In the genomic region with DNA sequence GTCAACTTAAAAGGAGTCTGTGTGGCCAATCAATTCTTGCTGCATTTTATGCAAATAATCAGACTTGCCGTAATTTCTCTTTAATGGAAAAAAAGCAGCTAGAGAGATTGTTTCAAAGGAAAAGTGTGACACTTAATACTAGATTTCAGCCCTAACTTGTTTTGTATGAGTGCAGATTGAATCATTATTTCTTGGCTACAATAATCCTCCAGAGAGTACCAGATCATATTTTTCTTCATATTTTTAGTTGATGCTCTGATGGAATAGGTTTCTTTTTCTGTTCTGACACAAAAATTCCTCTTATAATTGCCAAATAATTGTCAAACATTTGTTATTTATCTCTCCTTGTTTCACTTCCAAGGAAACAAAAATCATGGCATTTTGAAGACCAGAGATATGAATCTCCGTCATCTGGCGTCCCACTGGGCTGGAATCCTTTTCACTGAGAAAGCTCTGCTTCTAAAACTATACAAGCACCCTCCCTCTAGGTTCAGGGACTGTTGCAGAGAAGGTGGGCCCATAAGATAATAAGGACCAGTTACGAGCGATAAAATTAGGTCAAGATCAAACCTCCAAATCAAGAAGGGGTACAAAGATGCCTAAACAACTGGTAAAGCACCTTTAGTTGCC, we compare ENCODE assay signal across 5 cellular contexts.
DNase-seq lines count a peak whose midpoint lies in the region; FAIRE-seq and TF ChIP-seq lines count a peak whose summit lies in the region.
"Not testable (repeated sequence)": the region's sequence is repeated elsewhere in the genome, so short reads cannot be mapped to it uniquely, and the experiment has no call there.

No MANE protein-coding gene starts in this region.

- intact Hi-C loops in kidney (cut with DNase I); tibial artery (cut with DNase I; ENCODE audit: low total_unique reads): not testable (repeated sequence)

- not testable (repeated sequence) for H3K4me3 Mint-ChIP-seq in nephron

- peak overlapping the region in 2 of 3 experiments; percentile 64 to 81 for H3K27ac Mint-ChIP-seq in nephron

- H3K27me3 Mint-ChIP-seq in nephron (ENCODE audit: low read depth) = not testable (repeated sequence)

- not testable (repeated sequence) for H3K27ac ChIP-seq in kidney (ENCODE audit: low read depth in 2 of 2, low read length in 2 of 2)
- H3K27ac ChIP-seq in tibial artery = peak overlapping the region; percentile 62 to 66

- not testable (repeated sequence) for TF ChIP-seq CTCF in fibroblast of mammary gland (conservative IDR thresholded peaks at IDR 0.05; ENCODE audit: control insufficient read depth, insufficient read depth, low read depth, low read length); kidney (IDR thresholded peaks at IDR 0.05; ENCODE audit: borderline replicate concordance, extremely low read depth, insufficient read depth); nephron (IDR thresholded peaks at IDR 0.05; ENCODE audit: unreplicated experiment in 3 of 3); tibial artery (IDR thresholded peaks at IDR 0.05)

- not testable (repeated sequence) for H3K4me3 ChIP-seq in fibroblast of mammary gland (ENCODE audit: control insufficient read depth, low read depth, low read length); kidney (ENCODE audit: low read length in 2 of 2); tibial artery

- not testable (repeated sequence) for H3K36me3 Mint-ChIP-seq in nephron (ENCODE audit: low read depth)

- H3K27me3 ChIP-seq in tibial artery = not testable (repeated sequence)

- FAIRE-seq in colon (lab: Jason Lieb, UNC) (peak; percentile 14), kidney (lab: Jason Lieb, UNC) (peak; percentile 76)

- not testable (repeated sequence) for H3K4me1 ChIP-seq in kidney (ENCODE audit: control insufficient read depth in 1 of 2, insufficient read depth in 1 of 2, low read depth in 1 of 2, low read length in 2 of 2)
- H3K4me1 ChIP-seq in tibial artery = peaks cover 0 to 30% (median 2%) of the 10 kb centered on the region in 4 donors

- peaks cover 13% of the 10 kb centered on the region for H3K4me1 Mint-ChIP-seq in nephron

- H3K36me3 ChIP-seq in kidney (ENCODE audit: control insufficient read depth in 1 of 2, insufficient read depth in 2 of 2, low read length in 2 of 2); tibial artery: not testable (repeated sequence)

- not testable (repeated sequence) for H3K9me3 Mint-ChIP-seq in nephron

- not testable (repeated sequence) for H3K9me3 ChIP-seq in kidney (ENCODE audit: control insufficient read depth in 1 of 2, low read length in 2 of 2); tibial artery

- DNase-seq in fibroblast of mammary gland (ENCODE audit: low read depth) (peak; percentile 8), tibial artery (peak in 1 of 2 donors; percentile 25)
- DNase-seq in kidney = not testable (repeated sequence)

- H3K9ac ChIP-seq in kidney (ENCODE audit: low read length in 2 of 2) = not testable (repeated sequence)
